2 cellular contexts compared by ENCODE assay signal in the genomic region with DNA sequence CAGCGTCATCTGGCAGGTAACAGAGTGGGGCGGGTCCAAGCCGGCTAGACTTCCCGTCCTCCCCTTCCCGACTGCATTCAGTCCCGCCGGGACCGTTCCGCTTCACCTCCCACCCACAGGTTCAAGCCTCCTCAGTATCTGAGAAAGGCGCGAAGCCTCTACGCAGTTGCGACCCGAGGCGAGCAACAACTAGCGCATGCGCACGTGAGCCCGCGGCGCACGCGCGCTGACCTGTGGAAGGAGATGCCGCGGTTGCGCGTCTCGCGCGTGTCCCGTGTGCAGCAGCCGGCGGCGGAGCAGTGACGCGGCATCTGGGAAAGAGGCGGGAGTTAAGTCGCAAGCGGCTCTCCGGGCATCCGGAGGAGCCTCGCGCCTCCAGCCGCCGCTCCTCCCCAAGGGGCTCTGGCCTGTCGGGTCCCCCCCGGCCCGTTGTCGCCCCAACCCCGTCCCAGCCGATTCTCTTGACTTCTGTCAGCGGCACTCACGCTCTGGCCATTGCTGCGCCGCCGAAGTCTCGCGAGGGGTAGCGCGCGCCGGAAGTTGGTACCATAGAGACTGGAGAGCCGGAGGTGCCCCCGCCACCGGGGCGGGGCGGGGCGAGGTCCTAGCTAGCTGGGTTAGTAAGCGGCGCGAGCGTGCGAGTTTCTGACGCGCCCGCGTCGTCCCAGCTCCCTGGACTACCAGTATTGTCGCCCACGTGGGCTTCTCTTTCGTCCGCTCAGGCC.
TF ChIP-seq lines count a peak whose summit lies in the region.

A gene with protein sequence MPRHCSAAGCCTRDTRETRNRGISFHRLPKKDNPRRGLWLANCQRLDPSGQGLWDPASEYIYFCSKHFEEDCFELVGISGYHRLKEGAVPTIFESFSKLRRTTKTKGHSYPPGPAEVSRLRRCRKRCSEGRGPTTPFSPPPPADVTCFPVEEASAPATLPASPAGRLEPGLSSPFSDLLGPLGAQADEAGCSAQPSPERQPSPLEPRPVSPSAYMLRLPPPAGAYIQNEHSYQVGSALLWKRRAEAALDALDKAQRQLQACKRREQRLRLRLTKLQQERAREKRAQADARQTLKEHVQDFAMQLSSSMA (minus strand): TSS at position 518 of the 725 bp plus-strand sequence. CDS start 207 bp downstream, at position 311.

TF ChIP-seq in HCT116, 20 proteins besides CTCF, POLR2A, EP300 and RAD21 (continued from another document):
- TF ChIP-seq ZBTB33 (IDR thresholded peaks at IDR 0.05; ENCODE audit: extremely low read depth, insufficient replicate concordance, low read length): peak; percentile 95
- no peak for TF ChIP-seq REST (IDR thresholded peaks at IDR 0.05; ENCODE audit: low read depth)
- TF ChIP-seq MAX (IDR thresholded peaks at IDR 0.05): peak; percentile 95
- no peak for TF ChIP-seq SRF (IDR thresholded peaks at IDR 0.05; ENCODE audit: low read depth)
- no peak for TF ChIP-seq ATF3 (IDR thresholded peaks at IDR 0.05)
- TF ChIP-seq JUND (IDR thresholded peaks at IDR 0.05): no peak; the same call in 1 of the 2 replicates
- TF ChIP-seq CBX3 (IDR thresholded peaks at IDR 0.05; ENCODE audit: low read depth): 0 out of 2 replicates have a peak, but pooled peaks have one; percentile 35
- TF ChIP-seq SIN3A (IDR thresholded peaks at IDR 0.05; ENCODE audit: low read depth): peak; percentile 80
- TF ChIP-seq EGR1 (IDR thresholded peaks at IDR 0.05; ENCODE audit: low read depth): no peak; the same call in 1 of the 2 replicates
- peak; percentile 34 for TF ChIP-seq TCF7L2 (IDR thresholded peaks at IDR 0.05; ENCODE audit: borderline replicate concordance, extremely low read depth, insufficient read depth, insufficient read length)
- TF ChIP-seq SP1 (IDR thresholded peaks at IDR 0.05; ENCODE audit: low read depth): no peak; the same call in 1 of the 2 replicates

TF ChIP-seq in neural cell, 6 proteins besides CTCF, POLR2A, EP300 and RAD21 (continued from another document):
- peak; percentile 75 for TF ChIP-seq REST (IDR thresholded peaks at IDR 0.05; ENCODE audit: borderline replicate concordance)
